1 cellular context compared by ENCODE assay signal in genomic region chr9:104682642-104683041, GRCh38.
TF ChIP-seq lines count a peak whose summit lies in the region.

No MANE protein-coding gene starts in this region.

TF ChIP-seq in IMR-90, 13 proteins besides CTCF, POLR2A, EP300 and RAD21:
- TF ChIP-seq MAZ (IDR thresholded peaks at IDR 0.05; ENCODE audit: borderline replicate concordance, low read depth, low read length) (no peak), BHLHE40 (IDR thresholded peaks at IDR 0.05; ENCODE audit: low read depth, low read length) (no peak), SMC3 (IDR thresholded peaks at IDR 0.05; ENCODE audit: low read depth, low read length) (peak; percentile 41), MXI1 (IDR thresholded peaks at IDR 0.05; ENCODE audit: borderline replicate concordance, low read depth, low read length) (no peak), CEBPB (IDR thresholded peaks at IDR 0.05; ENCODE audit: low read depth, low read length) (no peak)
